ENCODE assay signal across 10 cellular contexts in genomic region chr6:1739680-1740079, GRCh38.
A peak's percentile ranks its signal among the peaks of the same experiment; 100 is the strongest.
DNase-seq lines count a peak whose midpoint lies in the region; ATAC-seq and TF ChIP-seq lines count a peak whose summit lies in the region.
"Had no signal": no experiment of that assay in that cellular context is flagged by ENCODE, and none has a peak within 500 bp of the region (broad histone marks: within the 10 kb centered on the region; RNA-seq: fewer than 3 reads in every experiment).

No MANE protein-coding gene starts in this region.

- H3K9me3 Mint-ChIP-seq in activated T-cell treated with anti-CD3 and anti-CD28 coated beads, Interleukin-2, amount 50 U/mL, for 24 hours: no peaks in the 10 kb centered on the region

- no peak for DNase-seq in stimulated activated CD4-positive, alpha-beta T cell treated with anti-CD3 and anti-CD28 coated beads, Interleukin-2, amount 100 ng/mL, for 24 hours
- DNase-seq in SKM-1 (lab: John Stamatoyannopoulos, UW; ENCODE audit: unreplicated experiment) (no peak), middle frontal gyrus (ENCODE audit: extremely low spot score, low spot score) (no peak)
- DNase-seq in activated T-cell treated with anti-CD3 and anti-CD28 coated beads, Interleukin-2, amount 50 U/mL, for 24 hours: no peak
- DNase-seq: NCI-H2171 treated with DMSO at 0.1 percent for 48 hours, small intestine had no signal

- no peak overlapping the region for H3K4me3 Mint-ChIP-seq in activated T-cell treated with anti-CD3 and anti-CD28 coated beads, Interleukin-2, amount 50 U/mL, for 24 hours

- peaks cover 11% of the 10 kb centered on the region for H3F3A ChIP-seq in OCI-LY1 (ENCODE audit: insufficient read depth, low read length)

- peak overlapping the region; percentile 98 for H3K27ac ChIP-seq in OCI-LY1 (ENCODE audit: low read depth, low read length, poor library complexity, severe bottlenecking)

- H3K79me2 ChIP-seq in OCI-LY1 (ENCODE audit: insufficient read depth, low read length): no peaks in the 10 kb centered on the region

- peak overlapping the region; percentile 74; the same call in 1 of the 2 replicates for H3K9ac ChIP-seq in OCI-LY1 (ENCODE audit: low read length)

- H3K4me3 ChIP-seq in OCI-LY1 (ENCODE audit: low read depth, low read length, poor library complexity, severe bottlenecking): peak overlapping the region; percentile 65

- H4K20me1 ChIP-seq in OCI-LY1 (ENCODE audit: insufficient read depth, low read length): no peaks in the 10 kb centered on the region

- no peak overlapping the region for H3K27ac Mint-ChIP-seq in activated T-cell treated with anti-CD3 and anti-CD28 coated beads, Interleukin-2, amount 50 U/mL, for 24 hours

- no peaks in the 10 kb centered on the region for H3K27me3 Mint-ChIP-seq in activated T-cell treated with anti-CD3 and anti-CD28 coated beads, Interleukin-2, amount 50 U/mL, for 24 hours

- H3K4me2 ChIP-seq in OCI-LY1 (ENCODE audit: low read length): peak overlapping the region; percentile 83

- no peaks in the 10 kb centered on the region for H3K4me1 Mint-ChIP-seq in activated T-cell treated with anti-CD3 and anti-CD28 coated beads, Interleukin-2, amount 50 U/mL, for 24 hours (ENCODE audit: low read depth)

- H3K36me3 ChIP-seq in OCI-LY1 (ENCODE audit: insufficient read depth, low read length): no peaks in the 10 kb centered on the region

- H2AFZ ChIP-seq in OCI-LY1 (ENCODE audit: low read length): no peak overlapping the region

- H3K27me3 ChIP-seq in OCI-LY1 (ENCODE audit: insufficient read depth, low read length): no peaks in the 10 kb centered on the region

- H3K9me3 ChIP-seq in OCI-LY1 (ENCODE audit: low read length): no peaks in the 10 kb centered on the region

- H3K9me2 ChIP-seq in OCI-LY1 (ENCODE audit: low read depth, low read length): no peaks in the 10 kb centered on the region

- peaks cover 12% of the 10 kb centered on the region for H3K36me3 Mint-ChIP-seq in activated T-cell treated with anti-CD3 and anti-CD28 coated beads, Interleukin-2, amount 50 U/mL, for 24 hours (ENCODE audit: low read depth)

- ATAC-seq in GM18511 (IDR thresholded peaks at IDR 0.05; ENCODE audit: unreplicated experiment): peak; percentile 94
- ATAC-seq in GM21447 (IDR thresholded peaks at IDR 0.05; ENCODE audit: unreplicated experiment): peak; percentile 94
- ATAC-seq in HG03103 (IDR thresholded peaks at IDR 0.05; ENCODE audit: low read depth, unreplicated experiment): peak; percentile 84

- H3K4me1 ChIP-seq in OCI-LY1 (ENCODE audit: insufficient read depth, low read length, severe bottlenecking): peaks cover 71% of the 10 kb centered on the region

- no peak for TF ChIP-seq CTCF in OCI-LY1 (IDR thresholded peaks at IDR 0.05; ENCODE audit: low read length)
